8 cellular contexts compared by ENCODE assay signal in genomic region chr10:104231784-104232612, GRCh38. TPM values are rescaled to one million over a fixed set of nuclear protein-coding genes. Genes with fewer than 3 reads are reported as not detected.
DNase-seq lines count a peak whose midpoint lies in the region; ATAC-seq lines count a peak whose summit lies in the region.

Gene CFAP43, minus strand, starts transcription at chr10:104232364. Its CDS starts 118 bp downstream, at chr10:104232246.

- peaks cover 8% of the 10 kb centered on the region for H3K9me3 Mint-ChIP-seq in activated naive CD8-positive, alpha-beta T cell treated with anti-CD3 and anti-CD28 coated beads for 36 hours

- ATAC-seq in HG02571 (IDR thresholded peaks at IDR 0.05; ENCODE audit: unreplicated experiment) = peak; percentile 100

- peak within 1 kb of the TSS; percentile 85 for H3K4me3 Mint-ChIP-seq in activated naive CD8-positive, alpha-beta T cell treated with anti-CD3 and anti-CD28 coated beads for 36 hours

- DNase-seq in GDM1 (lab: John Stamatoyannopoulos, UW) = peak; percentile 91
- peak; percentile 86 for DNase-seq in NCI-H1048 (lab: John Stamatoyannopoulos, UW)
- peak; percentile 84 for DNase-seq in SKM-1 treated with dmso at 0.1 percent for 144 hours (lab: John Stamatoyannopoulos, UW; ENCODE audit: unreplicated experiment)
- peak; percentile 98 for DNase-seq in activated naive CD8-positive, alpha-beta T cell treated with anti-CD3 and anti-CD28 coated beads for 36 hours
- peak; percentile 97 for DNase-seq in glomerular visceral epithelial cell (ENCODE audit: extremely low spot score)
- DNase-seq in nucleus accumbens (lab: John Stamatoyannopoulos, UW) = peak; percentile 46 to 98 (median 91)
- peak; percentile 98 for DNase-seq in superior temporal gyrus (ENCODE audit: extremely low spot score)

- no peak within 1 kb of the TSS for H3K27ac Mint-ChIP-seq in activated naive CD8-positive, alpha-beta T cell treated with anti-CD3 and anti-CD28 coated beads for 36 hours

- no peaks in the 10 kb centered on the region for H3K36me3 Mint-ChIP-seq in activated naive CD8-positive, alpha-beta T cell treated with anti-CD3 and anti-CD28 coated beads for 36 hours

- peaks cover 21% of the 10 kb centered on the region for H3K27me3 Mint-ChIP-seq in activated naive CD8-positive, alpha-beta T cell treated with anti-CD3 and anti-CD28 coated beads for 36 hours

- H3K4me1 Mint-ChIP-seq in activated naive CD8-positive, alpha-beta T cell treated with anti-CD3 and anti-CD28 coated beads for 36 hours = peaks cover 9% of the 10 kb centered on the region

RNA-seq across cellular contexts. Expression of gene CFAP43, which starts in this region (rescaled TPM):
- not detected for total RNA-seq in activated naive CD8-positive, alpha-beta T cell treated with anti-CD3 and anti-CD28 coated beads for 36 hours

Comparison
In these comparisons a context has a peak if more than half of its experiments do, and no peak if none do; other contexts are left out.
1. Peak in every context shown above with its lines: DNase-seq and ATAC-seq.
2. Peak in DNase-seq in activated naive CD8-positive, alpha-beta T cell treated with anti-CD3 and anti-CD28 coated beads for 36 hours; RNA of the gene not detected or under 1 TPM.